ENCODE assay signal across 3 cellular contexts in the genomic region with DNA sequence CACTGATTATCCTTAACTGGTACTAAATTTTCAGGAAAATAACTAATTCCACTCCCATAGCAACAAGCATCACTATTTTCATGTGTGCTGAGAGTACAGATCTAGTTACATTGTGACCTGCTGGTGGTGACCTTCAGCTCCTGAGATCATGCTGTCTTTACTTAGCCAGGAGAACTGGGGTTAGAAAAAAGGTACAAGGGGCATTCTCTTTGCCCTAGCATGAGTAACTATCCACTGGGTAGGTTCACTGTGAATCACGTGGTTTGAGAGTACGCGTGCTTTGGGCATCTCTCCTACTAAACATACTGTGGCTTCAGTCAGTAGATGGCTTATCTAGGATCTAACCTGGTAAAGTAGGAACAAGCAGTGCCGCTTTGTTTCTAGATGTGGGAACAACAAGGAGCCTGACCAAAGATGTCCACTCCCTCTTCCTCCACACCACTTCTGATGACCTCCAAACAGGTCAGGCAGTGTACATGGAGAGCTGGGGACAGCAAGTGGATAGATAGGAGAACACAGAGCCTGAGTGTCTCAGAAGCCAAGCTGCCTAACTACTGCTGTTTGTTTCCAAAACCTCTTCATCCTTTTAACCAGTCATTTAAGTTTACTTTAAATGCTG.
TF ChIP-seq lines count a peak whose summit lies in the region.

No MANE protein-coding gene starts in this region.

TF ChIP-seq in IMR-90, 13 proteins besides CTCF, POLR2A, EP300 and RAD21:
- no peak for TF ChIP-seq NFE2L2 (IDR thresholded peaks at IDR 0.05; ENCODE audit: low read depth, low read length)
- no peak for TF ChIP-seq CEBPB (IDR thresholded peaks at IDR 0.05; ENCODE audit: low read depth, low read length)
- TF ChIP-seq SMC3 (IDR thresholded peaks at IDR 0.05; ENCODE audit: low read depth, low read length): no peak
- TF ChIP-seq MAFK (IDR thresholded peaks at IDR 0.05; ENCODE audit: low read depth, low read length): no peak
- TF ChIP-seq RFX5 (IDR thresholded peaks at IDR 0.05; ENCODE audit: low read depth, low read length): no peak
- TF ChIP-seq MXI1 (IDR thresholded peaks at IDR 0.05; ENCODE audit: borderline replicate concordance, low read depth, low read length): no peak
- TF ChIP-seq FOS (IDR thresholded peaks at IDR 0.05; ENCODE audit: low read depth, low read length): no peak
- no peak for TF ChIP-seq RCOR1 (IDR thresholded peaks at IDR 0.05; ENCODE audit: insufficient replicate concordance, low read length)
- TF ChIP-seq MAZ (IDR thresholded peaks at IDR 0.05; ENCODE audit: borderline replicate concordance, low read depth, low read length): no peak
- no peak for TF ChIP-seq CHD1 (IDR thresholded peaks at IDR 0.05; ENCODE audit: low read depth, low read length)
TF ChIP-seq in IMR-90: peak in this region for 0.

TF ChIP-seq in H1, 55 proteins besides CTCF, POLR2A, EP300 and RAD21:
- TF ChIP-seq TAF1 (IDR thresholded peaks at IDR 0.05; ENCODE audit: low read depth, low read length) (no peak), SIX5 (IDR thresholded peaks at IDR 0.05; ENCODE audit: low read depth, low read length) (no peak), CBX8 (IDR thresholded peaks at IDR 0.05; ENCODE audit: borderline replicate concordance, low read depth, low read length) (no peak), SP1 (IDR thresholded peaks at IDR 0.05; ENCODE audit: low read depth, low read length) (no peak), HDAC2 (IDR thresholded peaks at IDR 0.05; ENCODE audit: borderline replicate concordance in 1 of 2, low read depth in 2 of 2, low read length in 2 of 2) (no peak), SIN3A (conservative IDR thresholded peaks at IDR 0.05 in 1 of 2, IDR thresholded peaks at IDR 0.05 in 1 of 2; ENCODE audit: low read depth in 1 of 2, low read length in 2 of 2) (no peak), ZNF274 (IDR thresholded peaks at IDR 0.05; ENCODE audit: borderline replicate concordance, extremely low read depth, low read length) (no peak), BACH1 (IDR thresholded peaks at IDR 0.05; ENCODE audit: low read length) (no peak), CREB1 (IDR thresholded peaks at IDR 0.05) (no peak), PHF8 (conservative IDR thresholded peaks at IDR 0.05; ENCODE audit: low read depth, low read length) (no peak), EGR1 (IDR thresholded peaks at IDR 0.05; ENCODE audit: borderline replicate concordance, low read depth, low read length) (no peak), POU5F1 (IDR thresholded peaks at IDR 0.05; ENCODE audit: low read depth, low read length) (no peak), CHD2 (IDR thresholded peaks at IDR 0.05; ENCODE audit: low read length) (no peak), SP2 (IDR thresholded peaks at IDR 0.05; ENCODE audit: low read length) (no peak), SUZ12 (IDR thresholded peaks at IDR 0.05; ENCODE audit: low read length) (no peak), NANOG (IDR thresholded peaks at IDR 0.05; ENCODE audit: insufficient read depth, low read depth, low read length, poor library complexity, severe bottlenecking) (no peak), RXRA (IDR thresholded peaks at IDR 0.05; ENCODE audit: insufficient read depth, low read depth, low read length) (no peak), TCF12 (IDR thresholded peaks at IDR 0.05; ENCODE audit: low read depth, low read length) (no peak), KDM5A (IDR thresholded peaks at IDR 0.05; ENCODE audit: low read length) (no peak), NRF1 (IDR thresholded peaks at IDR 0.05; ENCODE audit: low read depth, low read length) (no peak)

TF ChIP-seq in HepG2, 621 proteins besides CTCF, POLR2A, EP300 and RAD21 (continues in another document):
- TF ChIP-seq NR2C2 (CRISPR knock-in tag; IDR thresholded peaks at IDR 0.05; ENCODE audit: borderline replicate concordance): peak; percentile 21; the same call in 1 of the 2 replicates
- TF ChIP-seq MEF2D (CRISPR knock-in tag; IDR thresholded peaks at IDR 0.05): no peak
- TF ChIP-seq U2AF1 (optimal IDR thresholded peaks at IDR 0.05; ENCODE audit: low read depth, low read length): no peak
- TF ChIP-seq MZF1 (CRISPR knock-in tag; IDR thresholded peaks at IDR 0.05; ENCODE audit: borderline replicate concordance): no peak
- TF ChIP-seq, protein P1, sequence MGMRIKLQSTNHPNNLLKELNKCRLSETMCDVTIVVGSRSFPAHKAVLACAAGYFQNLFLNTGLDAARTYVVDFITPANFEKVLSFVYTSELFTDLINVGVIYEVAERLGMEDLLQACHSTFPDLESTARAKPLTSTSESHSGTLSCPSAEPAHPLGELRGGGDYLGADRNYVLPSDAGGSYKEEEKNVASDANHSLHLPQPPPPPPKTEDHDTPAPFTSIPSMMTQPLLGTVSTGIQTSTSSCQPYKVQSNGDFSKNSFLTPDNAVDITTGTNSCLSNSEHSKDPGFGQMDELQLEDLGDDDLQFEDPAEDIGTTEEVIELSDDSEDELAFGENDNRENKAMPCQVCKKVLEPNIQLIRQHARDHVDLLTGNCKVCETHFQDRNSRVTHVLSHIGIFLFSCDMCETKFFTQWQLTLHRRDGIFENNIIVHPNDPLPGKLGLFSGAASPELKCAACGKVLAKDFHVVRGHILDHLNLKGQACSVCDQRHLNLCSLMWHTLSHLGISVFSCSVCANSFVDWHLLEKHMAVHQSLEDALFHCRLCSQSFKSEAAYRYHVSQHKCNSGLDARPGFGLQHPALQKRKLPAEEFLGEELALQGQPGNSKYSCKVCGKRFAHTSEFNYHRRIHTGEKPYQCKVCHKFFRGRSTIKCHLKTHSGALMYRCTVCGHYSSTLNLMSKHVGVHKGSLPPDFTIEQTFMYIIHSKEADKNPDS (CRISPR knock-in tag; IDR thresholded peaks at IDR 0.05): peak; percentile 90; the same call in 1 of the 2 replicates
- TF ChIP-seq, protein P2, sequence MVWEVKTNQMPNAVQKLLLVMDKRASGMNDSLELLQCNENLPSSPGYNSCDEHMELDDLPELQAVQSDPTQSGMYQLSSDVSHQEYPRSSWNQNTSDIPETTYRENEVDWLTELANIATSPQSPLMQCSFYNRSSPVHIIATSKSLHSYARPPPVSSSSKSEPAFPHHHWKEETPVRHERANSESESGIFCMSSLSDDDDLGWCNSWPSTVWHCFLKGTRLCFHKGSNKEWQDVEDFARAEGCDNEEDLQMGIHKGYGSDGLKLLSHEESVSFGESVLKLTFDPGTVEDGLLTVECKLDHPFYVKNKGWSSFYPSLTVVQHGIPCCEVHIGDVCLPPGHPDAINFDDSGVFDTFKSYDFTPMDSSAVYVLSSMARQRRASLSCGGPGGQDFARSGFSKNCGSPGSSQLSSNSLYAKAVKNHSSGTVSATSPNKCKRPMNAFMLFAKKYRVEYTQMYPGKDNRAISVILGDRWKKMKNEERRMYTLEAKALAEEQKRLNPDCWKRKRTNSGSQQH (CRISPR knock-in tag; IDR thresholded peaks at IDR 0.05; ENCODE audit: low read depth): no peak
- TF ChIP-seq NR2F6 (IDR thresholded peaks at IDR 0.05): peak; percentile 63
- TF ChIP-seq NR2F6 (CRISPR knock-in tag; IDR thresholded peaks at IDR 0.05): no peak
- TF ChIP-seq ZNF552 (CRISPR knock-in tag; IDR thresholded peaks at IDR 0.05; ENCODE audit: borderline replicate concordance): no peak
- TF ChIP-seq JUNB (CRISPR knock-in tag; IDR thresholded peaks at IDR 0.05; ENCODE audit: borderline replicate concordance): no peak
- TF ChIP-seq KDM3A (CRISPR knock-in tag; IDR thresholded peaks at IDR 0.05; ENCODE audit: low read depth): no peak
- no peak for TF ChIP-seq ZNF205 (CRISPR knock-in tag; IDR thresholded peaks at IDR 0.05)
- TF ChIP-seq ZNF713 (CRISPR knock-in tag; IDR thresholded peaks at IDR 0.05): no peak
- TF ChIP-seq SALL2 (CRISPR knock-in tag; IDR thresholded peaks at IDR 0.05): no peak
- TF ChIP-seq, protein P3, sequence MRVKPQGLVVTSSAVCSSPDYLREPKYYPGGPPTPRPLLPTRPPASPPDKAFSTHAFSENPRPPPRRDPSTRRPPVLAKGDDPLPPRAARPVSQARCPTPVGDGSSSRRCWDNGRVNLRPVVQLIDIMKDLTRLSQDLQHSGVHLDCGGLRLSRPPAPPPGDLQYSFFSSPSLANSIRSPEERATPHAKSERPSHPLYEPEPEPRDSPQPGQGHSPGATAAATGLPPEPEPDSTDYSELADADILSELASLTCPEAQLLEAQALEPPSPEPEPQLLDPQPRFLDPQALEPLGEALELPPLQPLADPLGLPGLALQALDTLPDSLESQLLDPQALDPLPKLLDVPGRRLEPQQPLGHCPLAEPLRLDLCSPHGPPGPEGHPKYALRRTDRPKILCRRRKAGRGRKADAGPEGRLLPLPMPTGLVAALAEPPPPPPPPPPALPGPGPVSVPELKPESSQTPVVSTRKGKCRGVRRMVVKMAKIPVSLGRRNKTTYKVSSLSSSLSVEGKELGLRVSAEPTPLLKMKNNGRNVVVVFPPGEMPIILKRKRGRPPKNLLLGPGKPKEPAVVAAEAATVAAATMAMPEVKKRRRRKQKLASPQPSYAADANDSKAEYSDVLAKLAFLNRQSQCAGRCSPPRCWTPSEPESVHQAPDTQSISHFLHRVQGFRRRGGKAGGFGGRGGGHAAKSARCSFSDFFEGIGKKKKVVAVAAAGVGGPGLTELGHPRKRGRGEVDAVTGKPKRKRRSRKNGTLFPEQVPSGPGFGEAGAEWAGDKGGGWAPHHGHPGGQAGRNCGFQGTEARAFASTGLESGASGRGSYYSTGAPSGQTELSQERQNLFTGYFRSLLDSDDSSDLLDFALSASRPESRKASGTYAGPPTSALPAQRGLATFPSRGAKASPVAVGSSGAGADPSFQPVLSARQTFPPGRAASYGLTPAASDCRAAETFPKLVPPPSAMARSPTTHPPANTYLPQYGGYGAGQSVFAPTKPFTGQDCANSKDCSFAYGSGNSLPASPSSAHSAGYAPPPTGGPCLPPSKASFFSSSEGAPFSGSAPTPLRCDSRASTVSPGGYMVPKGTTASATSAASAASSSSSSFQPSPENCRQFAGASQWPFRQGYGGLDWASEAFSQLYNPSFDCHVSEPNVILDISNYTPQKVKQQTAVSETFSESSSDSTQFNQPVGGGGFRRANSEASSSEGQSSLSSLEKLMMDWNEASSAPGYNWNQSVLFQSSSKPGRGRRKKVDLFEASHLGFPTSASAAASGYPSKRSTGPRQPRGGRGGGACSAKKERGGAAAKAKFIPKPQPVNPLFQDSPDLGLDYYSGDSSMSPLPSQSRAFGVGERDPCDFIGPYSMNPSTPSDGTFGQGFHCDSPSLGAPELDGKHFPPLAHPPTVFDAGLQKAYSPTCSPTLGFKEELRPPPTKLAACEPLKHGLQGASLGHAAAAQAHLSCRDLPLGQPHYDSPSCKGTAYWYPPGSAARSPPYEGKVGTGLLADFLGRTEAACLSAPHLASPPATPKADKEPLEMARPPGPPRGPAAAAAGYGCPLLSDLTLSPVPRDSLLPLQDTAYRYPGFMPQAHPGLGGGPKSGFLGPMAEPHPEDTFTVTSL (CRISPR knock-in tag; IDR thresholded peaks at IDR 0.05; ENCODE audit: borderline replicate concordance): peak; percentile 36; the same call in 1 of the 2 replicates
- no peak for TF ChIP-seq NAIF1 (CRISPR knock-in tag; IDR thresholded peaks at IDR 0.05; ENCODE audit: borderline replicate concordance)
- no peak for TF ChIP-seq ZNF550 (CRISPR knock-in tag; IDR thresholded peaks at IDR 0.05; ENCODE audit: borderline replicate concordance)
- no peak for TF ChIP-seq ZNF138 (CRISPR knock-in tag; IDR thresholded peaks at IDR 0.05; ENCODE audit: low read depth)
- TF ChIP-seq, protein P4, sequence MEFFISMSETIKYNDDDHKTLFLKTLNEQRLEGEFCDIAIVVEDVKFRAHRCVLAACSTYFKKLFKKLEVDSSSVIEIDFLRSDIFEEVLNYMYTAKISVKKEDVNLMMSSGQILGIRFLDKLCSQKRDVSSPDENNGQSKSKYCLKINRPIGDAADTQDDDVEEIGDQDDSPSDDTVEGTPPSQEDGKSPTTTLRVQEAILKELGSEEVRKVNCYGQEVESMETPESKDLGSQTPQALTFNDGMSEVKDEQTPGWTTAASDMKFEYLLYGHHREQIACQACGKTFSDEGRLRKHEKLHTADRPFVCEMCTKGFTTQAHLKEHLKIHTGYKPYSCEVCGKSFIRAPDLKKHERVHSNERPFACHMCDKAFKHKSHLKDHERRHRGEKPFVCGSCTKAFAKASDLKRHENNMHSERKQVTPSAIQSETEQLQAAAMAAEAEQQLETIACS (CRISPR knock-in tag; IDR thresholded peaks at IDR 0.05): no peak
- 0 out of 2 replicates have a peak, but pooled peaks have one; percentile 12 for TF ChIP-seq RFX5 (IDR thresholded peaks at IDR 0.05; ENCODE audit: low read depth, low read length)
- TF ChIP-seq ZNF468 (CRISPR knock-in tag; IDR thresholded peaks at IDR 0.05): no peak
- TF ChIP-seq, protein P5, sequence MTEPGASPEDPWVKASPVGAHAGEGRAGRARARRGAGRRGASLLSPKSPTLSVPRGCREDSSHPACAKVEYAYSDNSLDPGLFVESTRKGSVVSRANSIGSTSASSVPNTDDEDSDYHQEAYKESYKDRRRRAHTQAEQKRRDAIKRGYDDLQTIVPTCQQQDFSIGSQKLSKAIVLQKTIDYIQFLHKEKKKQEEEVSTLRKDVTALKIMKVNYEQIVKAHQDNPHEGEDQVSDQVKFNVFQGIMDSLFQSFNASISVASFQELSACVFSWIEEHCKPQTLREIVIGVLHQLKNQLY (CRISPR knock-in tag; IDR thresholded peaks at IDR 0.05): no peak
- no peak for TF ChIP-seq PHF21A (CRISPR knock-in tag; IDR thresholded peaks at IDR 0.05)
- TF ChIP-seq PITX1 (CRISPR knock-in tag; IDR thresholded peaks at IDR 0.05): peak; percentile 46; the same call in 1 of the 2 replicates
- no peak for TF ChIP-seq ONECUT2 (CRISPR knock-in tag; IDR thresholded peaks at IDR 0.05)
- TF ChIP-seq FOXM1 (CRISPR knock-in tag; IDR thresholded peaks at IDR 0.05): no peak
- no peak for TF ChIP-seq NBN (conservative IDR thresholded peaks at IDR 0.05)
- no peak for TF ChIP-seq ZNF660 (CRISPR knock-in tag; IDR thresholded peaks at IDR 0.05; ENCODE audit: borderline replicate concordance, low read depth)
- TF ChIP-seq, protein P6, sequence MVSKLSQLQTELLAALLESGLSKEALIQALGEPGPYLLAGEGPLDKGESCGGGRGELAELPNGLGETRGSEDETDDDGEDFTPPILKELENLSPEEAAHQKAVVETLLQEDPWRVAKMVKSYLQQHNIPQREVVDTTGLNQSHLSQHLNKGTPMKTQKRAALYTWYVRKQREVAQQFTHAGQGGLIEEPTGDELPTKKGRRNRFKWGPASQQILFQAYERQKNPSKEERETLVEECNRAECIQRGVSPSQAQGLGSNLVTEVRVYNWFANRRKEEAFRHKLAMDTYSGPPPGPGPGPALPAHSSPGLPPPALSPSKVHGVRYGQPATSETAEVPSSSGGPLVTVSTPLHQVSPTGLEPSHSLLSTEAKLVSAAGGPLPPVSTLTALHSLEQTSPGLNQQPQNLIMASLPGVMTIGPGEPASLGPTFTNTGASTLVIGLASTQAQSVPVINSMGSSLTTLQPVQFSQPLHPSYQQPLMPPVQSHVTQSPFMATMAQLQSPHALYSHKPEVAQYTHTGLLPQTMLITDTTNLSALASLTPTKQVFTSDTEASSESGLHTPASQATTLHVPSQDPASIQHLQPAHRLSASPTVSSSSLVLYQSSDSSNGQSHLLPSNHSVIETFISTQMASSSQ (IDR thresholded peaks at IDR 0.05; ENCODE audit: low read depth): no peak
- TF ChIP-seq, protein P6 (CRISPR knock-in tag; IDR thresholded peaks at IDR 0.05; ENCODE audit: borderline replicate concordance): no peak
